ENCODE assay signal across 12 cellular contexts in the genomic region with DNA sequence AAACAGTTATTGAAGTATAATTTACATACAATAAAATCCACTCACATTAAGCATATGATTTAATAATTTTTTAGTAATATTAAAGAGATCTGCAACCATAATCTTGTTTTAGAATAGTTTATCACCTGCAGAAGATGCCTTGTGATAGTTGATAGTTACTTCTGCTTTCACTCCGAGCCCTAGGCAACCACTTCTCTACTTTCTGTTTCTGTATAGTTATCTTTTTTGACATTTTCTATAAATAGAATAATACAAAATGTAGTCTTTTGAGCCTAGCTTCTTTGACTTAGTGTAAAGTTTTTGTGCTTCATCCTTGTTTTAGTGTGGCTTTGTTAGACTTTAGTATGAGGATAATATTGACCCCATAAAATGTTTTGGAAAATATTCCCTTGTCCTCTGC.
DNase-seq lines count a peak whose midpoint lies in the region; ATAC-seq and TF ChIP-seq lines count a peak whose summit lies in the region.
"Had no signal": no experiment of that assay in that cellular context is flagged by ENCODE, and none has a peak within 500 bp of the region (broad histone marks: within the 10 kb centered on the region; RNA-seq: fewer than 3 reads in every experiment).

No MANE protein-coding gene starts in this region.

- TF ChIP-seq CTCF in mesothelial cell of epicardium (IDR thresholded peaks at IDR 0.05; ENCODE audit: unreplicated experiment) (no peak), prostate gland (IDR thresholded peaks at IDR 0.05) (no peak), brain microvascular endothelial cell (IDR thresholded peaks at IDR 0.05; ENCODE audit: low read depth, low read length, missing control alignments) (no peak)

- H3K4me1 Mint-ChIP-seq in mesothelial cell of epicardium: peaks cover 1% of the 10 kb centered on the region

- DNase-seq in SKM-1 treated with dmso at 0.1 percent for 144 hours (lab: John Stamatoyannopoulos, UW; ENCODE audit: unreplicated experiment) (peak; percentile 1), SKM-1 (lab: John Stamatoyannopoulos, UW; ENCODE audit: unreplicated experiment) (no peak), Kasumi-1 (lab: John Stamatoyannopoulos, UW) (peak; percentile 67 to 79), mesothelial cell of epicardium (ENCODE audit: low spot score in 2 of 2, unreplicated experiment in 2 of 2) (no peak), prostate gland (ENCODE audit: low spot score) (no peak), ecto neural progenitor cell (ENCODE audit: low spot score) (no peak), brain microvascular endothelial cell (no peak)
- DNase-seq: activated T-cell treated with anti-CD3 and anti-CD28 coated beads, Interleukin-2, amount 50 U/mL, for 1 hour had no signal

- no peak overlapping the region for H3K4me3 Mint-ChIP-seq in mesothelial cell of epicardium

- H3K27me3 ChIP-seq in prostate gland (replicated peaks; ENCODE audit: insufficient read depth) (no peaks in the 10 kb centered on the region), brain microvascular endothelial cell (replicated peaks) (no peaks in the 10 kb centered on the region)

- no peaks in the 10 kb centered on the region for H3K27me3 Mint-ChIP-seq in mesothelial cell of epicardium (ENCODE audit: low read depth)

- no peak overlapping the region for H3K27ac Mint-ChIP-seq in mesothelial cell of epicardium

- H3K9me3 Mint-ChIP-seq in mesothelial cell of epicardium: peaks cover 29% of the 10 kb centered on the region

- in situ Hi-C loops in brain microvascular endothelial cell (cut with HindIII; ENCODE audit: low pct_ligation_motif_present, low sequenced_read_pairs): no loop called here

- H3K4me1 ChIP-seq in prostate gland (replicated peaks): no peaks in the 10 kb centered on the region

- no peaks in the 10 kb centered on the region for H3K36me3 ChIP-seq in prostate gland
- no peaks in the 10 kb centered on the region for H3K36me3 ChIP-seq in brain microvascular endothelial cell (replicated peaks)

- H3K9me3 ChIP-seq in prostate gland: no peaks in the 10 kb centered on the region

- 49% methylated on average over 1 of the region's 1 CpG for WGBS in prostate gland

- H3K4me3 ChIP-seq in prostate gland (no peak overlapping the region), brain microvascular endothelial cell (ENCODE audit: low read depth, low read length) (no peak overlapping the region)
- H3K4me3 ChIP-seq: K562 had no signal

- intact Hi-C loops in prostate gland (cut with DNase I): no loop called here

- no peak overlapping the region for H3K27ac ChIP-seq in prostate gland
- no peak overlapping the region for H3K27ac ChIP-seq in brain microvascular endothelial cell
- H3K27ac ChIP-seq: 22Rv1 had no signal

- ATAC-seq in HG02884 (IDR thresholded peaks at IDR 0.05; ENCODE audit: unreplicated experiment): peak; percentile 96
- ATAC-seq: K562, Right ventricle myocardium inferior had no signal

- TF ChIP-seq POLR2A in prostate gland (IDR thresholded peaks at IDR 0.05): no peak

- peaks cover 41% of the 10 kb centered on the region for H3K36me3 Mint-ChIP-seq in mesothelial cell of epicardium

Comparison
In these comparisons a context has a peak if more than half of its experiments do, and no peak if none do; other contexts are left out.
1. DNase-seq: peak in SKM-1 treated with dmso at 0.1 percent for 144 hours (single experiment) and Kasumi-1 (2 of 2); none in SKM-1 (single experiment), mesothelial cell of epicardium (0 of 2), prostate gland (single experiment), ecto neural progenitor cell (single experiment) and brain microvascular endothelial cell (single experiment).